17 cellular contexts compared by ENCODE assay signal in the genomic region with DNA sequence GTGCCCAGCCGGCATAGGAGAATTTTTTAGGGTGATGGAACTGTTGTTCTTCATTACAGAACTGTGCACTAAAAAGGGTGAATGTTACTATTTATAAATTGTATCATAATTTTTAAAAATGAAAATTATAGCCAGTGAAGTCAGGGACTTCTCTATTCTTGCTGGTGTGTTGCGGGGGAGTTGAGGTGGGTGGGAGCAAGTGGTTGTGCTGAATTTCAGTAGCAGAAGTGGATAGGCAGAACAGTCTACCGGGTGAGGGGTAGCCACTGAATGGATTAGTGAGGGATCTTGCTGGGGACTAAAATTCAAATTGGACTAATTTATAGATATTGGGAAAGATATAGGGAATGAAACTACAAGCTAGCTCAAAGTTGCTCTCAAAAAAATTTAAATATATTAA.
"Had no signal": no experiment of that assay in that cellular context is flagged by ENCODE, and none has a peak within 500 bp of the region (broad histone marks: within the 10 kb centered on the region; RNA-seq: fewer than 3 reads in every experiment).

No MANE protein-coding gene starts in this region.

- H3K27ac ChIP-seq: foreskin keratinocyte, left lung, neural progenitor cell, testis, vagina had no signal

- H3K9me3 Mint-ChIP-seq: activated CD4-positive, alpha-beta memory T cell treated with anti-CD3 and anti-CD28 coated beads, Interleukin-2, amount 10 ng/mL, durations not matched to agents 7 days and 5 days; activated CD4-positive, alpha-beta T cell treated with anti-CD3 and anti-CD28 coated beads, Interleukin-2, amount 10 ng/mL, durations not matched to agents 24 days and 14 days; activated naive CD4-positive, alpha-beta T cell treated with anti-CD3 and anti-CD28 coated beads, Interleukin-2, amount 10 ng/mL, durations not matched to agents 7 days and 5 days; neural progenitor cell; type B pancreatic cell had no signal

- H3K9me3 ChIP-seq: left lung, testis, vagina had no signal

- H3K4me3 ChIP-seq: left lung, neural progenitor cell, testis, vagina had no signal

- DNase-seq: activated CD4-positive, alpha-beta memory T cell treated with anti-CD3 and anti-CD28 coated beads, Interleukin-2, amount 10 ng/mL, durations not matched to agents 7 days and 5 days; activated CD4-positive, alpha-beta T cell treated with anti-CD3 and anti-CD28 coated beads, Interleukin-2, amount 10 ng/mL, durations not matched to agents 24 days and 14 days; activated effector memory CD4-positive, alpha-beta T cell treated with anti-CD3 and anti-CD28 coated beads, Interleukin-2, amount 50 U/mL, for 16 hours; activated naive CD4-positive, alpha-beta T cell treated with anti-CD3 and anti-CD28 coated beads, Interleukin-2, amount 10 ng/mL, durations not matched to agents 7 days and 5 days; activated T-cell treated with anti-CD3 and anti-CD28 coated beads for 4 hours; foreskin keratinocyte; kidney glomerular epithelial cell; left lung; mammary epithelial cell; naive thymus-derived CD8-positive, alpha-beta T cell; stimulated activated CD4-positive, alpha-beta T cell treated with anti-CD3 and anti-CD28 coated beads, Interleukin-4, amount 100 ng/mL, for 1 hour; stimulated activated naive CD4-positive, alpha-beta T cell; testis had no signal

- H3K36me3 ChIP-seq: left lung, neural progenitor cell had no signal

- H3K27me3 Mint-ChIP-seq: activated CD4-positive, alpha-beta memory T cell treated with anti-CD3 and anti-CD28 coated beads, Interleukin-2, amount 10 ng/mL, durations not matched to agents 7 days and 5 days; activated CD4-positive, alpha-beta T cell treated with anti-CD3 and anti-CD28 coated beads, Interleukin-2, amount 10 ng/mL, durations not matched to agents 24 days and 14 days; type B pancreatic cell had no signal

- H3K27me3 ChIP-seq: foreskin keratinocyte, left lung, neural progenitor cell, testis, vagina had no signal

- H3K27ac Mint-ChIP-seq: activated CD4-positive, alpha-beta memory T cell treated with anti-CD3 and anti-CD28 coated beads, Interleukin-2, amount 10 ng/mL, durations not matched to agents 7 days and 5 days; activated CD4-positive, alpha-beta T cell treated with anti-CD3 and anti-CD28 coated beads, Interleukin-2, amount 10 ng/mL, durations not matched to agents 24 days and 14 days; activated naive CD4-positive, alpha-beta T cell treated with anti-CD3 and anti-CD28 coated beads, Interleukin-2, amount 10 ng/mL, durations not matched to agents 7 days and 5 days; mesothelial cell of epicardium; naive thymus-derived CD8-positive, alpha-beta T cell; neural progenitor cell; type B pancreatic cell had no signal

- H3K4me3 Mint-ChIP-seq: activated CD4-positive, alpha-beta memory T cell treated with anti-CD3 and anti-CD28 coated beads, Interleukin-2, amount 10 ng/mL, durations not matched to agents 7 days and 5 days; activated CD4-positive, alpha-beta T cell treated with anti-CD3 and anti-CD28 coated beads, Interleukin-2, amount 10 ng/mL, durations not matched to agents 24 days and 14 days; activated naive CD4-positive, alpha-beta T cell treated with anti-CD3 and anti-CD28 coated beads, Interleukin-2, amount 10 ng/mL, durations not matched to agents 7 days and 5 days; mesothelial cell of epicardium; naive thymus-derived CD8-positive, alpha-beta T cell; neural progenitor cell; type B pancreatic cell had no signal

- H3K9ac ChIP-seq: neural progenitor cell had no signal

- H3K36me3 Mint-ChIP-seq: activated naive CD4-positive, alpha-beta T cell treated with anti-CD3 and anti-CD28 coated beads, Interleukin-2, amount 10 ng/mL, durations not matched to agents 7 days and 5 days; neural progenitor cell had no signal
